ENCODE assay signal across 13 cellular contexts in genomic region chr11:64312947-64313346, GRCh38. TPM values are rescaled to one million over a fixed set of nuclear protein-coding genes. Genes with fewer than 3 reads are reported as not detected.
A peak's percentile ranks its signal among the peaks of the same experiment; 100 is the strongest.
DNase-seq lines count a peak whose midpoint lies in the region; ATAC-seq and TF ChIP-seq lines count a peak whose summit lies in the region.
"Had no signal": no experiment of that assay in that cellular context is flagged by ENCODE, and none has a peak within 500 bp of the region (broad histone marks: within the 10 kb centered on the region; RNA-seq: fewer than 3 reads in every experiment).

No MANE protein-coding gene starts in this region.

- H3K27me3 Mint-ChIP-seq in natural killer cell treated with Interleukin-12 subunit alpha and Interleukin-12 subunit beta and Interleukin-15 and Interleukin-18, amount 100 ng/mL, for 72 hours: no peaks in the 10 kb centered on the region

- TF ChIP-seq CTCF in left ventricle myocardium inferior (IDR thresholded peaks at IDR 0.05; ENCODE audit: borderline replicate concordance) (no peak), upper lobe of left lung (IDR thresholded peaks at IDR 0.05) (no peak), prostate gland (IDR thresholded peaks at IDR 0.05) (no peak), BE2C (IDR thresholded peaks at IDR 0.05; ENCODE audit: low read depth, low read length) (no peak)

- H3K27ac ChIP-seq in left ventricle myocardium inferior (replicated peaks) (peak overlapping the region; percentile 64), adipose tissue (ENCODE audit: low read depth, low read length) (peak overlapping the region; percentile 15), upper lobe of left lung (peak overlapping the region; percentile 48 to 74 (median 52)), prostate gland (no peak overlapping the region)
- H3K27ac ChIP-seq: epithelial cell of prostate had no signal

- TF ChIP-seq POLR2A in upper lobe of left lung (IDR thresholded peaks at IDR 0.05) (no peak), prostate gland (IDR thresholded peaks at IDR 0.05) (no peak)

- H3K4me1 Mint-ChIP-seq in natural killer cell treated with Interleukin-12 subunit alpha and Interleukin-12 subunit beta and Interleukin-15 and Interleukin-18, amount 100 ng/mL, for 72 hours (ENCODE audit: low read depth in 2 of 2): peaks cover 28 to 30% of the 10 kb centered on the region in 2 donors

- H3K9me3 ChIP-seq in left ventricle myocardium inferior (replicated peaks): no peaks in the 10 kb centered on the region
- H3K9me3 ChIP-seq in upper lobe of left lung: no peaks in the 10 kb centered on the region
- H3K9me3 ChIP-seq in prostate gland: no peaks in the 10 kb centered on the region
- H3K9me3 ChIP-seq in BE2C: no peaks in the 10 kb centered on the region
- H3K9me3 ChIP-seq: thoracic aorta had no signal

- intact Hi-C loops in left ventricle myocardium inferior (cut with micrococcal nuclease): no loop called here
- intact Hi-C loops in cardiac septum (cut with DNase I): no loop called here
- intact Hi-C loops in prostate gland (cut with DNase I): no loop called here

- H3K4me3 ChIP-seq in left ventricle myocardium inferior (no peak overlapping the region), upper lobe of left lung (no peak overlapping the region), prostate gland (no peak overlapping the region), BE2C (ENCODE audit: low read depth, low read length) (no peak overlapping the region)
- H3K4me3 ChIP-seq: thoracic aorta had no signal

- peak overlapping the region; percentile 26 to 58 for H3K27ac Mint-ChIP-seq in natural killer cell treated with Interleukin-12 subunit alpha and Interleukin-12 subunit beta and Interleukin-15 and Interleukin-18, amount 100 ng/mL, for 72 hours

- peaks cover 31% of the 10 kb centered on the region for H3K36me3 ChIP-seq in left ventricle myocardium inferior
- peaks cover 7 to 40% (median 24%) of the 10 kb centered on the region in 4 donors for H3K36me3 ChIP-seq in upper lobe of left lung
- H3K36me3 ChIP-seq in prostate gland: no peaks in the 10 kb centered on the region
- H3K36me3 ChIP-seq in BE2C: 0 out of 2 replicates have a peak, but pooled peaks cover 6% of the 10 kb centered on the region

- H3K27me3 ChIP-seq in left ventricle myocardium inferior (ENCODE audit: low read depth): no peaks in the 10 kb centered on the region
- no peaks in the 10 kb centered on the region for H3K27me3 ChIP-seq in upper lobe of left lung
- no peaks in the 10 kb centered on the region for H3K27me3 ChIP-seq in prostate gland (replicated peaks; ENCODE audit: insufficient read depth)
- no peaks in the 10 kb centered on the region for H3K27me3 ChIP-seq in BE2C

- 88 to 98% (median 89%) methylated on average over 10 of the region's 10 CpGs for WGBS in adipose tissue, 3 donors
- WGBS in upper lobe of left lung, 2 donors: 90 to 96% methylated on average over 10 of the region's 10 CpGs
- WGBS in prostate gland: 85% methylated on average over 10 of the region's 10 CpGs

- no peak for TF ChIP-seq EP300 in upper lobe of left lung (IDR thresholded peaks at IDR 0.05)

- H3K4me1 ChIP-seq in left ventricle myocardium inferior (peaks cover 63% of the 10 kb centered on the region), upper lobe of left lung (peaks cover 5 to 16% (median 10%) of the 10 kb centered on the region in 4 donors), prostate gland (replicated peaks) (no peaks in the 10 kb centered on the region), BE2C (no peaks in the 10 kb centered on the region)

- peak overlapping the region; percentile 15 for H3K4me3 Mint-ChIP-seq in natural killer cell treated with Interleukin-12 subunit alpha and Interleukin-12 subunit beta and Interleukin-15 and Interleukin-18, amount 100 ng/mL, for 72 hours

- H3K9me3 Mint-ChIP-seq in natural killer cell treated with Interleukin-12 subunit alpha and Interleukin-12 subunit beta and Interleukin-15 and Interleukin-18, amount 100 ng/mL, for 72 hours: no peaks in the 10 kb centered on the region

- DNase-seq in left ventricle myocardium inferior: no peak
- DNase-seq in cardiac septum (ENCODE audit: low spot score): no peak
- DNase-seq in natural killer cell treated with Interleukin-12 subunit alpha and Interleukin-12 subunit beta and Interleukin-15 and Interleukin-18, amount 100 ng/mL, for 72 hours (ENCODE audit: low spot score): no peak
- DNase-seq in upper lobe of left lung: no peak
- no peak for DNase-seq in prostate gland (ENCODE audit: low spot score)
- no peak for DNase-seq in BE2C
- DNase-seq: activated CD4-positive, alpha-beta T cell treated with anti-CD3 and anti-CD28 coated beads for 48 hours; stimulated activated CD4-positive, alpha-beta T cell treated with anti-CD3 and anti-CD28 coated beads, Interleukin-2, amount 100 ng/mL, for 24 hours had no signal

- ATAC-seq in natural killer cell treated with Interleukin-12 subunit alpha and Interleukin-12 subunit beta and Interleukin-15 and Interleukin-18, amount 100 ng/mL, for 72 hours: no peak
- ATAC-seq in upper lobe of left lung (ENCODE audit: low FRiP score in 2 of 2): no peak
- ATAC-seq in HG03460 (IDR thresholded peaks at IDR 0.05; ENCODE audit: unreplicated experiment): no peak

- no peaks in the 10 kb centered on the region for H3K36me3 Mint-ChIP-seq in natural killer cell treated with Interleukin-12 subunit alpha and Interleukin-12 subunit beta and Interleukin-15 and Interleukin-18, amount 100 ng/mL, for 72 hours

RNA-seq across cellular contexts. Expression of gene TRMT112, which starts 4.4 kb away (rescaled TPM):
- total RNA-seq in left ventricle myocardium inferior (97.5 TPM), cardiac septum (75.1 TPM), upper lobe of left lung (100 to 1,000 TPM; 110 to 215 (median 170) TPM), prostate gland (100 to 1,000 TPM; 328 to 400 TPM)
- polyA plus RNA-seq in adipose tissue: 100 to 1,000 TPM; 135 to 387 (median 213) TPM
- total RNA-seq in natural killer cell treated with Interleukin-12 subunit alpha and Interleukin-12 subunit beta and Interleukin-15 and Interleukin-18, amount 100 ng/mL, for 72 hours: 100 to 1,000 TPM; 171 to 203 TPM
- polyA plus RNA-seq in BE2C (2012; ENCODE audit: insufficient read depth, insufficient read length, low read depth): 825 TPM

RNA-seq across cellular contexts. Expression of gene PRDX5, which starts 5.0 kb away (rescaled TPM):
- 321 TPM for total RNA-seq in left ventricle myocardium inferior
- total RNA-seq in cardiac septum: 208 TPM
- polyA plus RNA-seq in adipose tissue: 100 to 1,000 TPM; 183 to 391 (median 277) TPM
- total RNA-seq in natural killer cell treated with Interleukin-12 subunit alpha and Interleukin-12 subunit beta and Interleukin-15 and Interleukin-18, amount 100 ng/mL, for 72 hours: 100 to 1,000 TPM in 1 of 2 donors, 10 to 100 TPM in 1; 83.5 to 116 TPM
- 100 to 1,000 TPM; 146 to 493 (median 309) TPM for total RNA-seq in upper lobe of left lung
- 100 to 1,000 TPM; 224 to 303 TPM for total RNA-seq in prostate gland
- 187 TPM for polyA plus RNA-seq in BE2C (2012; ENCODE audit: insufficient read depth, insufficient read length, low read depth)

RNA-seq across cellular contexts. Expression of gene ESRRA, which starts 7.6 kb away (rescaled TPM):
- total RNA-seq in left ventricle myocardium inferior (213 TPM), cardiac septum (116 TPM), upper lobe of left lung (100 to 1,000 TPM in 1 of 6 donors, 10 to 100 TPM in 5; 42.7 to 109 (median 80.6) TPM), prostate gland (10 to 100 TPM; 38.7 to 54.7 TPM)
- 10 to 100 TPM; 30.1 to 58.1 (median 49.6) TPM for polyA plus RNA-seq in adipose tissue
- 100 to 1,000 TPM in 1 of 2 donors, 10 to 100 TPM in 1; 67.2 to 116 TPM for total RNA-seq in natural killer cell treated with Interleukin-12 subunit alpha and Interleukin-12 subunit beta and Interleukin-15 and Interleukin-18, amount 100 ng/mL, for 72 hours
- 45.7 TPM for polyA plus RNA-seq in BE2C (2012; ENCODE audit: insufficient read depth, insufficient read length, low read depth)

RNA-seq across cellular contexts. Expression of gene CATSPERZ, which starts 12.8 kb away (rescaled TPM):
- total RNA-seq in left ventricle myocardium inferior (not detected), cardiac septum (not detected), upper lobe of left lung (10 to 100 TPM in 1 of 6 donors, 1 to 10 TPM in 1, under 1 TPM in 2, not detected in 2; 0.51 to 62.9 (median 2.5) TPM), prostate gland (10 to 100 TPM in 1 of 2 donors, not detected in 1; 44.3 TPM)
- under 1 TPM in 2 of 3 donors, not detected in 1; 0.15 TPM for polyA plus RNA-seq in adipose tissue
- total RNA-seq in natural killer cell treated with Interleukin-12 subunit alpha and Interleukin-12 subunit beta and Interleukin-15 and Interleukin-18, amount 100 ng/mL, for 72 hours: not detected
- polyA plus RNA-seq in BE2C (2012; ENCODE audit: insufficient read depth, insufficient read length, low read depth): not detected
- total RNA-seq: thoracic aorta had no signal

RNA-seq across cellular contexts. Expression of gene KCNK4, which starts 21.8 kb away (rescaled TPM):
- total RNA-seq in left ventricle myocardium inferior (not detected), cardiac septum (not detected), upper lobe of left lung (under 1 TPM in 3 of 6 donors, not detected in 3; 0.17 to 0.55 (median 0.26) TPM), prostate gland (not detected)
- polyA plus RNA-seq in adipose tissue: under 1 TPM in 1 of 3 donors, not detected in 2; 0.04 TPM
- total RNA-seq in natural killer cell treated with Interleukin-12 subunit alpha and Interleukin-12 subunit beta and Interleukin-15 and Interleukin-18, amount 100 ng/mL, for 72 hours: not detected
- polyA plus RNA-seq in BE2C (2012; ENCODE audit: insufficient read depth, insufficient read length, low read depth): not detected
- total RNA-seq: SK-MEL-5, thoracic aorta had no signal

Comparison
In these comparisons a context has a peak if more than half of its experiments do, and no peak if none do; other contexts are left out.
1. H3K27ac ChIP-seq: peak in left ventricle myocardium inferior (single experiment), adipose tissue (single experiment) and upper lobe of left lung (4 of 4); none in prostate gland (0 of 2).